27 cellular contexts compared by ENCODE assay signal in genomic region chr5:150750469-150750868, GRCh38. TPM values are rescaled to one million over a fixed set of nuclear protein-coding genes. Genes with fewer than 3 reads are reported as not detected.
A peak's percentile ranks its signal among the peaks of the same experiment; 100 is the strongest.
DNase-seq lines count a peak whose midpoint lies in the region; ATAC-seq and TF ChIP-seq lines count a peak whose summit lies in the region.
"Had no signal": no experiment of that assay in that cellular context is flagged by ENCODE, and none has a peak within 500 bp of the region (broad histone marks: within the 10 kb centered on the region; RNA-seq: fewer than 3 reads in every experiment).

No MANE protein-coding gene starts in this region.

- H3K4me1 Mint-ChIP-seq in activated naive CD4-positive, alpha-beta T cell treated with anti-CD3 and anti-CD28 coated beads, Interleukin-2, amount 50 U/mL, for 24 hours, result peaks cover 58% of the 10 kb centered on the region
- peaks cover 16% of the 10 kb centered on the region for H3K4me1 Mint-ChIP-seq in activated naive CD4-positive, alpha-beta T cell treated with anti-CD3 and anti-CD28 coated beads, Interleukin-2, amount 10 ng/mL, durations not matched to agents 7 days and 5 days
- H3K4me1 Mint-ChIP-seq in T-helper 17 cell, result peaks cover 19% of the 10 kb centered on the region
- peaks cover 16 to 25% of the 10 kb centered on the region in 2 donors for H3K4me1 Mint-ChIP-seq in stimulated activated naive B cell treated with anti-CD40 and anti-IgM and Interleukin-4, amounts not matched to agents 10 μg/mL and 1 μg/mL and 100 μg/mL, for 72 hours
- H3K4me1 Mint-ChIP-seq: H9, nephron progenitor cell had no signal

- no peak for ATAC-seq in T-helper 17 cell
- no peak for ATAC-seq in stimulated activated naive B cell treated with anti-CD40 and anti-IgM and Interleukin-4, amounts not matched to agents 10 μg/mL and 1 μg/mL and 100 μg/mL, for 72 hours (replicated peaks)
- no peak for ATAC-seq in GM19328 (IDR thresholded peaks at IDR 0.05; ENCODE audit: unreplicated experiment)
- ATAC-seq: pancreas had no signal

- H3K27me3 Mint-ChIP-seq in activated naive CD4-positive, alpha-beta T cell treated with anti-CD3 and anti-CD28 coated beads, Interleukin-2, amount 50 U/mL, for 24 hours, result no peaks in the 10 kb centered on the region
- no peaks in the 10 kb centered on the region for H3K27me3 Mint-ChIP-seq in activated naive CD4-positive, alpha-beta T cell treated with anti-CD3 and anti-CD28 coated beads, Interleukin-2, amount 10 ng/mL, durations not matched to agents 7 days and 5 days
- H3K27me3 Mint-ChIP-seq in T-helper 17 cell, result no peaks in the 10 kb centered on the region
- H3K27me3 Mint-ChIP-seq in stimulated activated naive B cell treated with anti-CD40 and anti-IgM and Interleukin-4, amounts not matched to agents 10 μg/mL and 1 μg/mL and 100 μg/mL, for 72 hours, result no peaks in the 10 kb centered on the region
- H3K27me3 Mint-ChIP-seq: activated CD4-positive, alpha-beta T cell treated with anti-CD3 and anti-CD28 coated beads, Interleukin-2, amount 10 ng/mL, durations not matched to agents 24 days and 14 days; B cell had no signal

- peak overlapping the region; percentile 81 for H3K27ac Mint-ChIP-seq in activated naive CD4-positive, alpha-beta T cell treated with anti-CD3 and anti-CD28 coated beads, Interleukin-2, amount 50 U/mL, for 24 hours
- no peak overlapping the region for H3K27ac Mint-ChIP-seq in activated naive CD4-positive, alpha-beta T cell treated with anti-CD3 and anti-CD28 coated beads, Interleukin-2, amount 10 ng/mL, durations not matched to agents 7 days and 5 days
- peak overlapping the region; percentile 83 for H3K27ac Mint-ChIP-seq in T-helper 17 cell
- peak overlapping the region; percentile 26 for H3K27ac Mint-ChIP-seq in stimulated activated naive B cell treated with anti-CD40 and anti-IgM and Interleukin-4, amounts not matched to agents 10 μg/mL and 1 μg/mL and 100 μg/mL, for 72 hours
- H3K27ac Mint-ChIP-seq: activated CD4-positive, alpha-beta T cell treated with anti-CD3 and anti-CD28 coated beads, Interleukin-2, amount 10 ng/mL, durations not matched to agents 24 days and 14 days; B cell; H9 had no signal

- CTCF ChIA-PET in activated naive CD4-positive, alpha-beta T cell treated with anti-CD3 and anti-CD28 coated beads, Interleukin-2, amount 10 ng/mL, durations not matched to agents 7 days and 5 days (lab: Charles Lee), result interaction anchor here (1.2 kb wide), 1 partner anchor 29 kb away, joined by 3 read pairs; no protein-coding TSS in a partner anchor

- H3K4me3 Mint-ChIP-seq in activated naive CD4-positive, alpha-beta T cell treated with anti-CD3 and anti-CD28 coated beads, Interleukin-2, amount 50 U/mL, for 24 hours, result no peak overlapping the region
- H3K4me3 Mint-ChIP-seq in activated naive CD4-positive, alpha-beta T cell treated with anti-CD3 and anti-CD28 coated beads, Interleukin-2, amount 10 ng/mL, durations not matched to agents 7 days and 5 days, result no peak overlapping the region
- no peak overlapping the region for H3K4me3 Mint-ChIP-seq in T-helper 17 cell
- no peak overlapping the region for H3K4me3 Mint-ChIP-seq in stimulated activated naive B cell treated with anti-CD40 and anti-IgM and Interleukin-4, amounts not matched to agents 10 μg/mL and 1 μg/mL and 100 μg/mL, for 72 hours
- H3K4me3 Mint-ChIP-seq: activated CD4-positive, alpha-beta T cell treated with anti-CD3 and anti-CD28 coated beads, Interleukin-2, amount 10 ng/mL, durations not matched to agents 24 days and 14 days; B cell; H9; nephron progenitor cell had no signal

- DNase-seq in activated naive CD4-positive, alpha-beta T cell treated with anti-CD3 and anti-CD28 coated beads, Interleukin-2, amount 10 ng/mL, durations not matched to agents 7 days and 5 days, result no peak
- DNase-seq in T-helper 17 cell (no peak), erythroblast (lab: John Stamatoyannopoulos, UW) (peak; percentile 7 to 38), DMS 273 (lab: John Stamatoyannopoulos, UW; ENCODE audit: unreplicated experiment) (no peak), GM19238 (ENCODE audit: insufficient read length, low spot score) (no peak)
- no peak for DNase-seq in stimulated activated naive B cell treated with anti-CD40 and anti-IgM and Interleukin-4, amounts not matched to agents 10 μg/mL and 1 μg/mL and 100 μg/mL, for 72 hours
- DNase-seq: activated CD4-positive, alpha-beta T cell treated with anti-CD3 and anti-CD28 coated beads, Interleukin-2, amount 10 ng/mL, durations not matched to agents 24 days and 14 days; activated CD8-positive, alpha-beta memory T cell treated with anti-CD3 and anti-CD28 coated beads, Interleukin-2, amount 50 U/mL, for 4 hours; cerebellar nuclear complex; DMS153; dorsolateral prefrontal cortex; H9; KBM-7; left ventricle myocardium inferior; MM.1S; NCI-H2081 treated with DMSO at 0.1 percent for 48 hours; NCI-H226; NCI-H748 treated with DMSO at 0.1 percent for 48 hours; nephron progenitor cell; pancreas; stimulated activated CD4-positive, alpha-beta T cell treated with anti-CD3 and anti-CD28 coated beads, Interleukin-2, amount 100 ng/mL, for 24 hours; T-helper 2 cell; trophoblast cell had no signal

- no peaks in the 10 kb centered on the region for H3K9me3 ChIP-seq in T-helper 17 cell (ENCODE audit: control insufficient read depth, low read length, poor library complexity, severe bottlenecking)
- H3K9me3 ChIP-seq: left ventricle myocardium inferior, pancreas, right atrium auricular region had no signal

- H3K36me3 Mint-ChIP-seq in activated naive CD4-positive, alpha-beta T cell treated with anti-CD3 and anti-CD28 coated beads, Interleukin-2, amount 50 U/mL, for 24 hours, result peaks cover 36% of the 10 kb centered on the region
- H3K36me3 Mint-ChIP-seq in activated naive CD4-positive, alpha-beta T cell treated with anti-CD3 and anti-CD28 coated beads, Interleukin-2, amount 10 ng/mL, durations not matched to agents 7 days and 5 days, result peaks cover 56% of the 10 kb centered on the region
- H3K36me3 Mint-ChIP-seq in T-helper 17 cell (ENCODE audit: low read depth), result peaks cover 5% of the 10 kb centered on the region
- H3K36me3 Mint-ChIP-seq in stimulated activated naive B cell treated with anti-CD40 and anti-IgM and Interleukin-4, amounts not matched to agents 10 μg/mL and 1 μg/mL and 100 μg/mL, for 72 hours, result peaks cover 35 to 45% of the 10 kb centered on the region in 2 donors

- no peak for TF ChIP-seq POLR2A in erythroblast (IDR thresholded peaks at IDR 0.05; ENCODE audit: low read length)

- H3K9me3 Mint-ChIP-seq in activated naive CD4-positive, alpha-beta T cell treated with anti-CD3 and anti-CD28 coated beads, Interleukin-2, amount 50 U/mL, for 24 hours, result no peaks in the 10 kb centered on the region
- H3K9me3 Mint-ChIP-seq in activated naive CD4-positive, alpha-beta T cell treated with anti-CD3 and anti-CD28 coated beads, Interleukin-2, amount 10 ng/mL, durations not matched to agents 7 days and 5 days, result no peaks in the 10 kb centered on the region
- no peaks in the 10 kb centered on the region for H3K9me3 Mint-ChIP-seq in stimulated activated naive B cell treated with anti-CD40 and anti-IgM and Interleukin-4, amounts not matched to agents 10 μg/mL and 1 μg/mL and 100 μg/mL, for 72 hours
- H3K9me3 Mint-ChIP-seq: activated CD4-positive, alpha-beta T cell treated with anti-CD3 and anti-CD28 coated beads, Interleukin-2, amount 10 ng/mL, durations not matched to agents 24 days and 14 days had no signal

RNA-seq across cellular contexts. Expression of gene DCTN4, which starts 8.3 kb away (rescaled TPM):
- total RNA-seq in T-helper 17 cell, result 10 to 100 TPM; 73.5 to 88.0 TPM

RNA-seq across cellular contexts. Expression of gene SMIM3, which starts 28.1 kb away (rescaled TPM):
- 10 to 100 TPM in 1 of 2 donors, 1 to 10 TPM in 1; 3.9 to 24.0 TPM for total RNA-seq in T-helper 17 cell
- total RNA-seq: B cell had no signal

RNA-seq across cellular contexts. Expression of gene RBM22, which starts 49.6 kb away (rescaled TPM):
- total RNA-seq in T-helper 17 cell, result 100 to 1,000 TPM in 1 of 2 donors, 10 to 100 TPM in 1; 96.0 to 105 TPM

Comparison
In these comparisons a context has a peak if more than half of its experiments do, and no peak if none do; other contexts are left out.
1. DNase-seq: peak in erythroblast (2 of 2); none in activated naive CD4-positive, alpha-beta T cell treated with anti-CD3 and anti-CD28 coated beads, Interleukin-2, amount 10 ng/mL, durations not matched to agents 7 days and 5 days (single experiment), T-helper 17 cell (0 of 3), stimulated activated naive B cell treated with anti-CD40 and anti-IgM and Interleukin-4, amounts not matched to agents 10 μg/mL and 1 μg/mL and 100 μg/mL, for 72 hours (single experiment), DMS 273 (single experiment) and GM19238 (single experiment).